ENCODE assay signal across 8 cellular contexts in the genomic region with DNA sequence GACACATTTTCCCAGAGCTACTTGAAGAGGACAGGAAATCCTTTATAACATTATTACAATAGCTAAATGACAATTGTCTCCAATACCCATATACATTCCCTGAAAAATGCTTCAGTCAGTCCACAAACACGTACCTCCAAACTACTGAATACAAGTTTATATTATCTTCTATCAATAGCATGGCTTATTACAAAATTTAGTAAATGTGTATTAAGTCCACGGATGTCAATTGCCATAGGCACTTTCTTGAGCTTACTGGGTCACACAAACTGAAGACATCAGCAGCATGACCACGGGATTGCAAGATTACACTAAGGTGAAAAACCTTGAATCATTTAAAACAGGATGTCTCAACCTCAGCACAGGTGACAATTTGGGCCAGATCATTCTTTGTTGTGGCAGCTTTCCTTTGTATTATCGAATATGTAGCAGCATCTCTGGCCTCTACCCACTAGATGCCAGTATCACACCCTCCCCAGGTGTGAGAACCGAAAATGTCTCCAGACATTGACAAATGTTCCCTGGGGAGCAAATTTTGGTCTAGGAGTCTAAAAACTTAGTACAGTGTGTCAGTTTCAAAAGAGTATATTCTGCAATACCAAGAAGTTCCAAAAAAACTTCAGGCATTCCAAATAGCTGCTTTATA. TPM values are rescaled to one million over a fixed set of nuclear protein-coding genes. Genes with fewer than 3 reads are reported as not detected.
DNase-seq lines count a peak whose midpoint lies in the region; ATAC-seq, FAIRE-seq and TF ChIP-seq lines count a peak whose summit lies in the region.

No MANE protein-coding gene starts in this region.

- intact Hi-C loops in activated CD4-positive, alpha-beta T cell treated with anti-CD3 and anti-CD28 coated beads for 36 hours (cut with DNase I, micrococcal nuclease) = loop anchor here (1.0 to 2.0 kb wide), 7 partner anchors 41 to 169 kb away; a partner anchor contains a TSS

- peak; percentile 45 for TF ChIP-seq CTCF in GM10266 (IDR thresholded peaks at IDR 0.05; ENCODE audit: control insufficient read depth, insufficient read depth, low read depth, missing control alignments)
- TF ChIP-seq CTCF in epithelial cell of proximal tubule (conservative IDR thresholded peaks at IDR 0.05; ENCODE audit: low read depth, low read length) = peak; percentile 58

- H3K27me3 ChIP-seq in rectal smooth muscle tissue (ENCODE audit: control insufficient read depth, insufficient read depth, low read length) = no peaks in the 10 kb centered on the region

- no peaks in the 10 kb centered on the region for H3K27me3 Mint-ChIP-seq in activated CD4-positive, alpha-beta T cell treated with anti-CD3 and anti-CD28 coated beads for 36 hours

- peaks cover 50% of the 10 kb centered on the region for H3K4me1 Mint-ChIP-seq in activated CD4-positive, alpha-beta T cell treated with anti-CD3 and anti-CD28 coated beads for 36 hours

- H3K4me3 Mint-ChIP-seq in activated CD4-positive, alpha-beta T cell treated with anti-CD3 and anti-CD28 coated beads for 36 hours = peak overlapping the region; percentile 98

- POLR2A ChIA-PET in activated CD4-positive, alpha-beta T cell treated with anti-CD3 and anti-CD28 coated beads for 36 hours (lab: Charles Lee) = interaction anchor here (0.5 to 1.6 kb wide), 14 partner anchors 10 to 169 kb away, joined by 3 to 21 read pairs (median 5); a partner anchor contains a TSS

- CTCF ChIA-PET in activated CD4-positive, alpha-beta T cell treated with anti-CD3 and anti-CD28 coated beads for 36 hours (lab: Charles Lee) = interaction anchor here (0.6 to 2.8 kb wide), 19 partner anchors 8 to 170 kb away, joined by 3 to 35 read pairs (median 5); a partner anchor contains a TSS

- H3K9me3 Mint-ChIP-seq in activated CD4-positive, alpha-beta T cell treated with anti-CD3 and anti-CD28 coated beads for 36 hours (ENCODE audit: low read depth) = no peaks in the 10 kb centered on the region

- peaks cover 20% of the 10 kb centered on the region for H3K36me3 Mint-ChIP-seq in activated CD4-positive, alpha-beta T cell treated with anti-CD3 and anti-CD28 coated beads for 36 hours (ENCODE audit: low read depth)

- DNase-seq in GM10266 (ENCODE audit: extremely low spot score) (no peak), HPDE6-E6E7 (ENCODE audit: extremely low spot score) (peak; percentile 5), epithelial cell of proximal tubule (ENCODE audit: low read depth) (no peak), RCC 7860 (ENCODE audit: low spot score) (no peak), H4 (ENCODE audit: low spot score) (no peak)
- DNase-seq in activated CD4-positive, alpha-beta T cell treated with anti-CD3 and anti-CD28 coated beads for 36 hours = peak; percentile 66

- no peak for FAIRE-seq in RCC 7860 (lab: Jason Lieb, UNC)

- ATAC-seq in GM21423 (IDR thresholded peaks at IDR 0.05; ENCODE audit: unreplicated experiment) = peak; percentile 38
- ATAC-seq in activated CD4-positive, alpha-beta T cell treated with anti-CD3 and anti-CD28 coated beads for 36 hours = peak; percentile 59

- H3K36me3 ChIP-seq in rectal smooth muscle tissue (ENCODE audit: control insufficient read depth, insufficient read depth, low read length) = no peaks in the 10 kb centered on the region

- H3K4me1 ChIP-seq in rectal smooth muscle tissue (ENCODE audit: control insufficient read depth, insufficient read depth, low read length) = peaks cover 10% of the 10 kb centered on the region

- H3K4me3 ChIP-seq in epithelial cell of proximal tubule (ENCODE audit: low read depth, low read length) (peak overlapping the region; percentile 73), rectal smooth muscle tissue (ENCODE audit: low read length) (peak overlapping the region; percentile 78)

- no peak overlapping the region for H3K9ac ChIP-seq in rectal smooth muscle tissue (ENCODE audit: low read length)

- peak overlapping the region; percentile 98 for H3K27ac Mint-ChIP-seq in activated CD4-positive, alpha-beta T cell treated with anti-CD3 and anti-CD28 coated beads for 36 hours

- no peak overlapping the region for H3K27ac ChIP-seq in rectal smooth muscle tissue (ENCODE audit: low read depth, low read length)

RNA-seq across cellular contexts. Expression of a gene that starts 1.4 kb away (rescaled TPM):
- 100 to 1,000 TPM; 134 to 143 TPM for total RNA-seq in activated CD4-positive, alpha-beta T cell treated with anti-CD3 and anti-CD28 coated beads for 36 hours
- total RNA-seq in epithelial cell of proximal tubule = 28.4 and 30.7 TPM in 2 replicates
- total RNA-seq in H4 (2014; rRNA removed; shearing (Covaris generic)) = 25.0 and 494 TPM in 2 replicates

RNA-seq across cellular contexts. Expression of a gene that starts 46.3 kb away (rescaled TPM):
- total RNA-seq in activated CD4-positive, alpha-beta T cell treated with anti-CD3 and anti-CD28 coated beads for 36 hours = 10 to 100 TPM; 18.7 to 23.9 TPM
- total RNA-seq in epithelial cell of proximal tubule = 9.1 and 12.9 TPM in 2 replicates
- 10.1 and 26.1 TPM in 2 replicates for total RNA-seq in H4 (2014; rRNA removed; shearing (Covaris generic))

Comparison
In these comparisons a context has a peak if more than half of its experiments do, and no peak if none do; other contexts are left out.
1. DNase-seq: peak in HPDE6-E6E7 (single experiment) and activated CD4-positive, alpha-beta T cell treated with anti-CD3 and anti-CD28 coated beads for 36 hours (single experiment); none in GM10266 (single experiment), epithelial cell of proximal tubule (single experiment), RCC 7860 (single experiment) and H4 (single experiment).